ENCODE assay signal across 14 cellular contexts in genomic region chr19:49481020-49481683, GRCh38. TPM values are rescaled to one million over a fixed set of nuclear protein-coding genes. Genes with fewer than 3 reads are reported as not detected.
DNase-seq lines count a peak whose midpoint lies in the region; TF ChIP-seq lines count a peak whose summit lies in the region.
"Had no signal": no experiment of that assay in that cellular context is flagged by ENCODE, and none has a peak within 500 bp of the region (broad histone marks: within the 10 kb centered on the region; RNA-seq: fewer than 3 reads in every experiment).

No MANE protein-coding gene starts in this region.

- H3K4me3 Mint-ChIP-seq in activated T-cell treated with anti-CD3 and anti-CD28 coated beads, Interleukin-2, amount 50 U/mL, for 24 hours, result no peak overlapping the region
- H3K4me3 Mint-ChIP-seq in activated T-helper 1 cell treated with anti-CD3 and anti-CD28 coated beads, Interleukin-12 subunit alpha, Interleukin-12 subunit beta, Interleukin-2, Interleukin-4 antibody, amounts not matched to agents 30 ng/mL and 10 ng/mL and 1 ng/mL, durations not matched to agents 14 hours and 24 hours and 36 hours, result no peak overlapping the region

- H3K79me2 ChIP-seq in osteoblast (ENCODE audit: insufficient read depth, low read length), result no peaks in the 10 kb centered on the region

- no peak for DNase-seq in activated T-cell treated with anti-CD3 and anti-CD28 coated beads, Interleukin-2, amount 50 U/mL, for 24 hours
- no peak for DNase-seq in activated T-cell treated with anti-CD3 and anti-CD28 coated beads, Interleukin-2, amount 50 U/mL, for 1 hour
- DNase-seq in activated T-helper 1 cell treated with anti-CD3 and anti-CD28 coated beads, Interleukin-12 subunit alpha, Interleukin-12 subunit beta, Interleukin-2, Interleukin-4 antibody, amounts not matched to agents 30 ng/mL and 10 ng/mL and 1 ng/mL, durations not matched to agents 14 hours and 24 hours and 36 hours (ENCODE audit: low spot score), result no peak
- peak; percentile 58 for DNase-seq in osteoblast (ENCODE audit: insufficient read length, low spot score, missing footprints)
- DNase-seq in NCI-H748 (lab: John Stamatoyannopoulos, UW; ENCODE audit: unreplicated experiment), result no peak
- DNase-seq in HPDE6-E6E7 (ENCODE audit: extremely low spot score), result no peak
- DNase-seq: DND-41; NCI-H187 treated with DMSO at 0.1 percent for 48 hours; NCI-H446; ovary; stimulated activated CD4-positive, alpha-beta T cell treated with anti-CD3 and anti-CD28 coated beads, Interleukin-1b, Interleukin-23, amount 100 ng/mL, for 48 hours; SW 1271; uterus had no signal

- no peaks in the 10 kb centered on the region for H3K27me3 Mint-ChIP-seq in activated T-cell treated with anti-CD3 and anti-CD28 coated beads, Interleukin-2, amount 50 U/mL, for 24 hours
- H3K27me3 Mint-ChIP-seq in activated T-helper 1 cell treated with anti-CD3 and anti-CD28 coated beads, Interleukin-12 subunit alpha, Interleukin-12 subunit beta, Interleukin-2, Interleukin-4 antibody, amounts not matched to agents 30 ng/mL and 10 ng/mL and 1 ng/mL, durations not matched to agents 14 hours and 24 hours and 36 hours (ENCODE audit: insufficient read depth), result no peaks in the 10 kb centered on the region

- TF ChIP-seq CTCF in osteoblast (IDR thresholded peaks at IDR 0.05; ENCODE audit: extremely low read depth, low read depth, low read length), result no peak

- no peaks in the 10 kb centered on the region for H3K27me3 ChIP-seq in osteoblast (ENCODE audit: insufficient read depth, low read length)
- H3K27me3 ChIP-seq: ovary, uterus had no signal

- no peak overlapping the region for H3K4me2 ChIP-seq in osteoblast (ENCODE audit: insufficient read depth, low read length)

- H3K4me1 Mint-ChIP-seq in activated T-cell treated with anti-CD3 and anti-CD28 coated beads, Interleukin-2, amount 50 U/mL, for 24 hours (ENCODE audit: low read depth), result peaks cover 25% of the 10 kb centered on the region
- H3K4me1 Mint-ChIP-seq in activated T-helper 1 cell treated with anti-CD3 and anti-CD28 coated beads, Interleukin-12 subunit alpha, Interleukin-12 subunit beta, Interleukin-2, Interleukin-4 antibody, amounts not matched to agents 30 ng/mL and 10 ng/mL and 1 ng/mL, durations not matched to agents 14 hours and 24 hours and 36 hours (ENCODE audit: low read depth), result peaks cover 16% of the 10 kb centered on the region

- peak overlapping the region; percentile 76 for H3K27ac Mint-ChIP-seq in activated T-cell treated with anti-CD3 and anti-CD28 coated beads, Interleukin-2, amount 50 U/mL, for 24 hours
- peak overlapping the region; percentile 50 for H3K27ac Mint-ChIP-seq in activated T-helper 1 cell treated with anti-CD3 and anti-CD28 coated beads, Interleukin-12 subunit alpha, Interleukin-12 subunit beta, Interleukin-2, Interleukin-4 antibody, amounts not matched to agents 30 ng/mL and 10 ng/mL and 1 ng/mL, durations not matched to agents 14 hours and 24 hours and 36 hours

- no peaks in the 10 kb centered on the region for H4K20me1 ChIP-seq in osteoblast (ENCODE audit: insufficient read depth, low read length)

- intact Hi-C loops in activated T-helper 1 cell treated with anti-CD3 and anti-CD28 coated beads, Interleukin-12 subunit alpha, Interleukin-12 subunit beta, Interleukin-2, Interleukin-4 antibody, amounts not matched to agents 30 ng/mL and 10 ng/mL and 1 ng/mL, durations not matched to agents 14 hours and 24 hours and 36 hours (cut with micrococcal nuclease), result no loop called here

- H3K36me3 Mint-ChIP-seq in activated T-cell treated with anti-CD3 and anti-CD28 coated beads, Interleukin-2, amount 50 U/mL, for 24 hours (ENCODE audit: low read depth), result peaks cover 72% of the 10 kb centered on the region
- peaks cover 24% of the 10 kb centered on the region for H3K36me3 Mint-ChIP-seq in activated T-helper 1 cell treated with anti-CD3 and anti-CD28 coated beads, Interleukin-12 subunit alpha, Interleukin-12 subunit beta, Interleukin-2, Interleukin-4 antibody, amounts not matched to agents 30 ng/mL and 10 ng/mL and 1 ng/mL, durations not matched to agents 14 hours and 24 hours and 36 hours (ENCODE audit: low read depth)

- no peaks in the 10 kb centered on the region for H3K4me1 ChIP-seq in osteoblast (ENCODE audit: insufficient read depth, low read length)

- H3K36me3 ChIP-seq in osteoblast (ENCODE audit: insufficient read depth, low read length), result no peaks in the 10 kb centered on the region
- H3K36me3 ChIP-seq: HAP-1, ovary, uterus had no signal

- H3K9me3 ChIP-seq in osteoblast (ENCODE audit: low read depth, low read length), result no peaks in the 10 kb centered on the region
- H3K9me3 ChIP-seq: HAP-1, ovary, uterus had no signal

- H3K27ac ChIP-seq in osteoblast (ENCODE audit: low read depth, low read length), result no peak overlapping the region
- H3K27ac ChIP-seq: ovary, uterus had no signal

- H2AFZ ChIP-seq in osteoblast (ENCODE audit: low read length), result no peak overlapping the region

- no peaks in the 10 kb centered on the region for H3K9me3 Mint-ChIP-seq in activated T-cell treated with anti-CD3 and anti-CD28 coated beads, Interleukin-2, amount 50 U/mL, for 24 hours
- H3K9me3 Mint-ChIP-seq in activated T-helper 1 cell treated with anti-CD3 and anti-CD28 coated beads, Interleukin-12 subunit alpha, Interleukin-12 subunit beta, Interleukin-2, Interleukin-4 antibody, amounts not matched to agents 30 ng/mL and 10 ng/mL and 1 ng/mL, durations not matched to agents 14 hours and 24 hours and 36 hours, result no peaks in the 10 kb centered on the region

- H3K4me3 ChIP-seq in osteoblast (ENCODE audit: insufficient read depth, low read length), result no peak overlapping the region
- H3K4me3 ChIP-seq: HAP-1, ovary, uterus had no signal

RNA-seq across cellular contexts. Expression of gene RPL13A, which starts 6.3 kb away (rescaled TPM):
- total RNA-seq in activated T-helper 1 cell treated with anti-CD3 and anti-CD28 coated beads, Interleukin-12 subunit alpha, Interleukin-12 subunit beta, Interleukin-2, Interleukin-4 antibody, amounts not matched to agents 30 ng/mL and 10 ng/mL and 1 ng/mL, durations not matched to agents 14 hours and 24 hours and 36 hours, result 2,876 and 2,988 TPM in 2 replicates
- 2,082 and 2,185 TPM in 2 replicates for total RNA-seq in osteoblast

RNA-seq across cellular contexts. Expression of gene FLT3LG, which starts 7.1 kb away (rescaled TPM):
- 58.4 and 65.4 TPM in 2 replicates for total RNA-seq in activated T-helper 1 cell treated with anti-CD3 and anti-CD28 coated beads, Interleukin-12 subunit alpha, Interleukin-12 subunit beta, Interleukin-2, Interleukin-4 antibody, amounts not matched to agents 30 ng/mL and 10 ng/mL and 1 ng/mL, durations not matched to agents 14 hours and 24 hours and 36 hours
- 4.3 and 6.5 TPM in 2 replicates for total RNA-seq in osteoblast

RNA-seq across cellular contexts. Expression of gene RPS11, which starts 15.1 kb away (rescaled TPM):
- total RNA-seq in activated T-helper 1 cell treated with anti-CD3 and anti-CD28 coated beads, Interleukin-12 subunit alpha, Interleukin-12 subunit beta, Interleukin-2, Interleukin-4 antibody, amounts not matched to agents 30 ng/mL and 10 ng/mL and 1 ng/mL, durations not matched to agents 14 hours and 24 hours and 36 hours, result 1,890 and 1,927 TPM in 2 replicates
- total RNA-seq in osteoblast, result 2,306 and 3,079 TPM in 2 replicates

RNA-seq across cellular contexts. Expression of gene ALDH16A1, which starts 28.1 kb away (rescaled TPM):
- 23.1 and 24.5 TPM in 2 replicates for total RNA-seq in activated T-helper 1 cell treated with anti-CD3 and anti-CD28 coated beads, Interleukin-12 subunit alpha, Interleukin-12 subunit beta, Interleukin-2, Interleukin-4 antibody, amounts not matched to agents 30 ng/mL and 10 ng/mL and 1 ng/mL, durations not matched to agents 14 hours and 24 hours and 36 hours
- total RNA-seq in osteoblast, result 26.4 and 32.7 TPM in 2 replicates

RNA-seq across cellular contexts. Expression of gene PIH1D1, which starts 29.5 kb away (rescaled TPM):
- 124 and 126 TPM in 2 replicates for total RNA-seq in activated T-helper 1 cell treated with anti-CD3 and anti-CD28 coated beads, Interleukin-12 subunit alpha, Interleukin-12 subunit beta, Interleukin-2, Interleukin-4 antibody, amounts not matched to agents 30 ng/mL and 10 ng/mL and 1 ng/mL, durations not matched to agents 14 hours and 24 hours and 36 hours
- total RNA-seq in osteoblast, result 79.3 and 80.7 TPM in 2 replicates
